ENCODE assay signal across 25 cellular contexts in genomic region chr9:32463500-32463899, GRCh38.
DNase-seq lines count a peak whose midpoint lies in the region; ATAC-seq, FAIRE-seq and TF ChIP-seq lines count a peak whose summit lies in the region.
"Had no signal": no experiment of that assay in that cellular context is flagged by ENCODE, and none has a peak within 500 bp of the region (broad histone marks: within the 10 kb centered on the region; RNA-seq: fewer than 3 reads in every experiment).

No MANE protein-coding gene starts in this region.

- H3K4me2 ChIP-seq in HepG2 (ENCODE audit: low read depth, low read length): no peak overlapping the region
- no peak overlapping the region for H3K4me2 ChIP-seq in neuronal stem cell (ENCODE audit: insufficient read depth, low read length, poor library complexity, severe bottlenecking)
- H3K4me2 ChIP-seq in mesenchymal stem cell (ENCODE audit: low read length, poor library complexity, severe bottlenecking): no peak overlapping the region
- H3K4me2 ChIP-seq: A549; BLaER1 treated with 17β-estradiol and CSF1 and Interleukin-3, amounts not matched to agents 10 nM and 100 nM; GM23338 had no signal

- H3K9me3 ChIP-seq in HepG2 (ENCODE audit: low read length) (no peaks in the 10 kb centered on the region), right lobe of liver (no peaks in the 10 kb centered on the region), neuronal stem cell (replicated peaks in 1 of 2; ENCODE audit: control insufficient read depth in 2 of 2, insufficient read depth in 1 of 2, low read depth in 1 of 2, low read length in 2 of 2) (no peaks in the 10 kb centered on the region), mesenchymal stem cell (ENCODE audit: control insufficient read depth, low read length) (no peaks in the 10 kb centered on the region)
- H3K9me3 ChIP-seq: A549; BE2C; BLaER1 treated with 17β-estradiol and CSF1 and Interleukin-3, amounts not matched to agents 10 nM and 100 nM had no signal

- H3K4me1 Mint-ChIP-seq in glutamatergic neuron (ENCODE audit: low read depth, unreplicated experiment): no peaks in the 10 kb centered on the region
- H3K4me1 Mint-ChIP-seq: CD14-positive monocyte had no signal

- H3K18ac ChIP-seq in neuronal stem cell (ENCODE audit: low read length) (no peak overlapping the region), mesenchymal stem cell (ENCODE audit: low read depth in 1 of 2, low read length in 2 of 2) (no peak overlapping the region)

- no peak overlapping the region for H2BK120ac ChIP-seq in neuronal stem cell (ENCODE audit: low read depth, low read length)
- no peak overlapping the region for H2BK120ac ChIP-seq in mesenchymal stem cell (ENCODE audit: low read depth, low read length)

- CTCF ChIA-PET in HepG2 (lab: Yijun Ruan, JAX; ENCODE audit: low intra/inter-chr PET ratio, low total read pairs): no interaction called here

- DNase-seq in HepG2 (ENCODE audit: low spot score) (no peak), right lobe of liver (no peak), glutamatergic neuron (no peak), neuronal stem cell (ENCODE audit: low spot score) (no peak), mesenchymal stem cell (no peak), NCI-H1092 treated with DMSO at 0.1 percent for 48 hours (lab: John Stamatoyannopoulos, UW) (no peak)
- DNase-seq: ACHN; AML-193; BE2C; CD4-positive, alpha-beta T cell; CD8-positive, alpha-beta memory T cell; DMS 273 treated with DMSO at 0.1 percent for 48 hours; DMS53; DMS79 treated with DMSO at 0.1 percent for 48 hours; GF-D8; H9 had no signal

- H2BK5ac ChIP-seq in neuronal stem cell (ENCODE audit: low read length): no peak overlapping the region
- H2BK5ac ChIP-seq in mesenchymal stem cell (ENCODE audit: low read depth, low read length, poor library complexity, severe bottlenecking): no peak overlapping the region

- in situ Hi-C loops in HepG2 (cut with HindIII; ENCODE audit: extremely low pct_ligation_motif_present, low pct_unique_long_range_greater_than_20kb): no loop called here

- H4K20me1 ChIP-seq in HepG2 (ENCODE audit: insufficient read depth, low read length): no peaks in the 10 kb centered on the region
- H4K20me1 ChIP-seq: BLaER1 treated with 17β-estradiol and CSF1 and Interleukin-3, amounts not matched to agents 10 nM and 100 nM had no signal

- H2BK15ac ChIP-seq in neuronal stem cell (ENCODE audit: low read length) (no peak overlapping the region), mesenchymal stem cell (ENCODE audit: low read depth, poor library complexity, severe bottlenecking) (no peak overlapping the region)

- POLR2A ChIA-PET in HepG2 (lab: Yijun Ruan, JAX): no interaction called here

- no peak overlapping the region for H3K4me3 ChIP-seq in HepG2 (replicated peaks in 1 of 3; ENCODE audit: insufficient read depth in 1 of 3, low read depth in 2 of 3, low read length in 3 of 3)
- H3K4me3 ChIP-seq in right lobe of liver: no peak overlapping the region
- H3K4me3 ChIP-seq in neuronal stem cell (ENCODE audit: low read length in 2 of 2): no peak overlapping the region
- no peak overlapping the region for H3K4me3 ChIP-seq in mesenchymal stem cell (ENCODE audit: insufficient read depth in 1 of 2, low read depth in 1 of 2, low read length in 2 of 2)
- H3K4me3 ChIP-seq: A549; BLaER1 treated with 17β-estradiol and CSF1 and Interleukin-3, amounts not matched to agents 10 nM and 100 nM; GM23338 had no signal

- H3K27me3 Mint-ChIP-seq in glutamatergic neuron (ENCODE audit: unreplicated experiment): no peaks in the 10 kb centered on the region
- H3K27me3 Mint-ChIP-seq: CD4-positive, alpha-beta T cell; CD8-positive, alpha-beta memory T cell had no signal

- H4K8ac ChIP-seq in neuronal stem cell (ENCODE audit: low read depth, low read length) (no peak overlapping the region), mesenchymal stem cell (ENCODE audit: low read length) (no peak overlapping the region)

- no peak overlapping the region for H2AK5ac ChIP-seq in neuronal stem cell (ENCODE audit: low read depth, low read length)
- no peak overlapping the region for H2AK5ac ChIP-seq in mesenchymal stem cell (ENCODE audit: low read length, severe bottlenecking)

- H3K79me2 ChIP-seq in HepG2 (ENCODE audit: insufficient read depth, low read length): no peaks in the 10 kb centered on the region

- H3K79me1 ChIP-seq in neuronal stem cell (ENCODE audit: low read depth, low read length) (no peaks in the 10 kb centered on the region), mesenchymal stem cell (replicated peaks; ENCODE audit: low read length, poor library complexity, severe bottlenecking) (peaks cover 16% of the 10 kb centered on the region)

- H3K9me3 Mint-ChIP-seq in glutamatergic neuron (ENCODE audit: unreplicated experiment): no peaks in the 10 kb centered on the region
- H3K9me3 Mint-ChIP-seq: CD4-positive, alpha-beta T cell; CD8-positive, alpha-beta memory T cell; GM23338; H9 had no signal

- TF ChIP-seq POLR2A in HepG2 (IDR thresholded peaks at IDR 0.05; ENCODE audit: insufficient read depth in 1 of 2, low read depth in 2 of 2, low read length in 2 of 2) (no peak), right lobe of liver (IDR thresholded peaks at IDR 0.05) (no peak)

- H3K27ac Mint-ChIP-seq in glutamatergic neuron (ENCODE audit: unreplicated experiment): peak overlapping the region; percentile 76
- H3K27ac Mint-ChIP-seq: CD4-positive, alpha-beta T cell; GM23338 had no signal

- no peak for FAIRE-seq in HepG2 (lab: Jason Lieb, UNC)
- FAIRE-seq: A549, D721Med, GM12891, GM18507 had no signal

- H3K14ac ChIP-seq in neuronal stem cell (ENCODE audit: low read length): no peak overlapping the region
- no peak overlapping the region for H3K14ac ChIP-seq in mesenchymal stem cell (ENCODE audit: low read length in 2 of 2)

- H3K4me1 ChIP-seq in HepG2 (ENCODE audit: insufficient read depth, low read length) (peaks cover 6% of the 10 kb centered on the region; the same call in 1 of the 2 replicates), right lobe of liver (no peaks in the 10 kb centered on the region), neuronal stem cell (ENCODE audit: control insufficient read depth in 2 of 2, insufficient read depth in 1 of 2, low read depth in 1 of 2, low read length in 2 of 2) (peaks cover 0 to 7% of the 10 kb centered on the region in 2 donors), mesenchymal stem cell (ENCODE audit: control insufficient read depth, insufficient read depth, low read depth, low read length) (no peaks in the 10 kb centered on the region)
- H3K4me1 ChIP-seq: A549; BE2C; BLaER1 treated with 17β-estradiol and CSF1 and Interleukin-3, amounts not matched to agents 10 nM and 100 nM had no signal

- TF ChIP-seq RAD21 in HepG2 (CRISPR knock-in tag; IDR thresholded peaks at IDR 0.05): no peak

- H3K36me3 Mint-ChIP-seq in glutamatergic neuron (ENCODE audit: unreplicated experiment): no peaks in the 10 kb centered on the region

- intact Hi-C loops in HepG2 (cut with micrococcal nuclease; ENCODE audit: unreplicated experiment): no loop called here
- intact Hi-C loops in right lobe of liver (cut with DNase I): no loop called here

- peak; percentile 82 for ATAC-seq in HepG2
- ATAC-seq in right lobe of liver: no peak
- ATAC-seq: A549, HCT116 had no signal

- H3K36me3 ChIP-seq in HepG2 (replicated peaks in 1 of 2; ENCODE audit: control insufficient read depth in 1 of 2, insufficient read depth in 2 of 2, low read length in 2 of 2) (no peaks in the 10 kb centered on the region), right lobe of liver (peaks cover 0 to 4% (median 0%) of the 10 kb centered on the region in 4 donors), neuronal stem cell (replicated peaks in 1 of 2; ENCODE audit: control insufficient read depth in 2 of 2, insufficient read depth in 2 of 2, low read length in 2 of 2) (peaks cover 0 to 6% of the 10 kb centered on the region in 2 donors), mesenchymal stem cell (ENCODE audit: control insufficient read depth in 1 of 2, insufficient read depth in 2 of 2, low read depth in 1 of 2, low read length in 2 of 2) (peaks cover 17 to 91% of the 10 kb centered on the region in 2 experiments)
- H3K36me3 ChIP-seq: BE2C had no signal

- H2BK12ac ChIP-seq in neuronal stem cell (ENCODE audit: low read length) (no peak overlapping the region), mesenchymal stem cell (ENCODE audit: low read length in 2 of 2) (no peak overlapping the region)

- H2AFZ ChIP-seq in HepG2 (ENCODE audit: low read length) (no peak overlapping the region), neuronal stem cell (ENCODE audit: low read length) (peak overlapping the region; percentile 63), mesenchymal stem cell (ENCODE audit: low read depth, low read length) (no peak overlapping the region)
- H2AFZ ChIP-seq: GM23338 had no signal

- TF ChIP-seq CTCF in HepG2 (CRISPR knock-in tag; IDR thresholded peaks at IDR 0.05) (no peak), right lobe of liver (IDR thresholded peaks at IDR 0.05) (no peak), glutamatergic neuron (IDR thresholded peaks at IDR 0.05; ENCODE audit: partially characterized antibody, unreplicated experiment) (no peak)

- H3K27me3 ChIP-seq in HepG2 (ENCODE audit: control insufficient read depth in 1 of 2, insufficient read depth in 2 of 2, low read length in 2 of 2) (no peaks in the 10 kb centered on the region), right lobe of liver (no peaks in the 10 kb centered on the region), neuronal stem cell (ENCODE audit: control insufficient read depth in 3 of 3, insufficient read depth in 3 of 3, low read depth in 1 of 3, low read length in 3 of 3) (no peaks in the 10 kb centered on the region), mesenchymal stem cell (ENCODE audit: control insufficient read depth in 1 of 2, insufficient read depth in 1 of 2, low read length in 2 of 2) (no peaks in the 10 kb centered on the region)
- H3K27me3 ChIP-seq: BE2C; BLaER1 treated with 17β-estradiol and CSF1 and Interleukin-3, amounts not matched to agents 10 nM and 100 nM had no signal

- H3K27ac ChIP-seq in HepG2 (ENCODE audit: extremely low read length, insufficient read depth, low read length) (no peak overlapping the region), right lobe of liver (no peak overlapping the region), neuronal stem cell (replicated peaks; ENCODE audit: low read length) (no peak overlapping the region), mesenchymal stem cell (ENCODE audit: low read length, poor library complexity, severe bottlenecking) (no peak overlapping the region)
- H3K27ac ChIP-seq: 22Rv1; A549; BLaER1 treated with 17β-estradiol and CSF1 and Interleukin-3, amounts not matched to agents 10 nM and 100 nM had no signal

- H3K9ac ChIP-seq in HepG2 (ENCODE audit: insufficient read depth, low read depth, low read length) (no peak overlapping the region), neuronal stem cell (ENCODE audit: low read depth, low read length, poor library complexity) (no peak overlapping the region), mesenchymal stem cell (ENCODE audit: low read length) (no peak overlapping the region)
- H3K9ac ChIP-seq: BLaER1 treated with 17β-estradiol and CSF1 and Interleukin-3, amounts not matched to agents 10 nM and 100 nM had no signal

- TF ChIP-seq EP300 in HepG2 (IDR thresholded peaks at IDR 0.05; ENCODE audit: low read depth in 2 of 2, low read length in 2 of 2) (no peak), HepG2 (CRISPR knock-in tag; IDR thresholded peaks at IDR 0.05; ENCODE audit: borderline replicate concordance) (no peak)

- H4K91ac ChIP-seq in neuronal stem cell (ENCODE audit: low read depth, low read length, poor library complexity) (no peak overlapping the region), mesenchymal stem cell (ENCODE audit: low read length) (no peak overlapping the region)

- H3K23ac ChIP-seq in neuronal stem cell (ENCODE audit: low read depth, low read length, poor library complexity) (no peak overlapping the region), mesenchymal stem cell (ENCODE audit: low read length in 2 of 2) (no peak overlapping the region)

- H3K4me3 Mint-ChIP-seq in glutamatergic neuron (ENCODE audit: unreplicated experiment): no peak overlapping the region
- H3K4me3 Mint-ChIP-seq: CD14-positive monocyte; CD4-positive, alpha-beta T cell; CD8-positive, alpha-beta memory T cell; GM23338; H9 had no signal

- no peak overlapping the region for H3K4ac ChIP-seq in neuronal stem cell (ENCODE audit: low read length)
- H3K4ac ChIP-seq in mesenchymal stem cell (ENCODE audit: low read depth in 1 of 2, low read length in 2 of 2): no peak overlapping the region

- BruUV-seq in HepG2 (replicated peaks; lab: Mats Ljungman, UMichigan): no TSS peak
